In the genomic region with DNA sequence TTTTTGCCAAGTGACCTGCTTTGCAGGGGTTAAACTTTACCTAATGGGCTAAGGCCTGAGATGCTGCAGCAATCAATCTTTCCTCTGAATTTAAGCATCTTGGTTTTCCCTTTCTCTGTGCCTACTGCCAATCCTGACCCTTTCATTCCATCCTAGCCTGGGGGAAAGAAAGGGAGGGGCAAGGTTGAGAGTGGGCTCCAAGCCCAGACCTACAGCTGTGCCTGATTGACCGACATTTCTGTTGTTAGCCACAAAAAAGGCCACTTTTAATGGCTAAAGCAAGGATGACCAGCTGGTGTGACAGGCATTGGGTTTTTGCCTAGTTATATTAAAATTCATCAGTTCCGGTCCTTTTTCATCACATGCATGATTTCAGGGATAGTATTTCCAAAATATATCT, we compare ENCODE assay signal across 13 cellular contexts.
A peak's percentile ranks its signal among the peaks of the same experiment; 100 is the strongest.
DNase-seq lines count a peak whose midpoint lies in the region; ATAC-seq and TF ChIP-seq lines count a peak whose summit lies in the region.
"Had no signal": no experiment of that assay in that cellular context is flagged by ENCODE, and none has a peak within 500 bp of the region (broad histone marks: within the 10 kb centered on the region; RNA-seq: fewer than 3 reads in every experiment).

No MANE protein-coding gene starts in this region.

- peaks cover 0 to 8% (median 3%) of the 10 kb centered on the region in 5 experiments for H3K9me3 Mint-ChIP-seq in brain

- H3K4me3 Mint-ChIP-seq in brain = peak overlapping the region in 1 of 5 experiments; percentile 44
- H3K4me3 Mint-ChIP-seq: CD4-positive, alpha-beta memory T cell had no signal

- peaks cover 24% of the 10 kb centered on the region for H3K4me1 Mint-ChIP-seq in brain
- H3K4me1 Mint-ChIP-seq: CD4-positive, alpha-beta memory T cell had no signal

- no peak for ATAC-seq in HG02938 (IDR thresholded peaks at IDR 0.05; ENCODE audit: unreplicated experiment)
- ATAC-seq: A549, HCT116 had no signal

- H3K27ac Mint-ChIP-seq in brain = peak overlapping the region in 3 of 5 experiments; percentile 30 to 59 (median 43)
- H3K27ac Mint-ChIP-seq: CD4-positive, alpha-beta memory T cell had no signal

- no peaks in the 10 kb centered on the region for H3K36me3 ChIP-seq in HAP-1 (replicated peaks)
- H3K36me3 ChIP-seq: BE2C had no signal

- in situ Hi-C loops in G401 (cut with HindIII; ENCODE audit: low sequenced_read_pairs) (no loop called here), HAP-1 (cut with MboI; ENCODE audit: low sequenced_read_pairs) (no loop called here)

- H3K36me3 Mint-ChIP-seq in brain = no peaks in the 10 kb centered on the region
- H3K36me3 Mint-ChIP-seq: CD4-positive, alpha-beta memory T cell had no signal

- H3K9me3 ChIP-seq in HAP-1 = no peaks in the 10 kb centered on the region
- H3K9me3 ChIP-seq: A549, BE2C had no signal

- DNase-seq in G401 (ENCODE audit: low spot score) (peak; percentile 94), NCI-H146 treated with DMSO at 0.1 percent for 48 hours (lab: John Stamatoyannopoulos, UW; ENCODE audit: unreplicated experiment) (peak; percentile 28), retina (peak; percentile 28), HAP-1 (ENCODE audit: low spot score in 2 of 2) (no peak)
- DNase-seq: BE2C; CD4-positive, alpha-beta memory T cell; DMS79; EL; GF-D8 had no signal

- no peak for TF ChIP-seq CTCF in brain (conservative IDR thresholded peaks at IDR 0.05)

- H3K27me3 Mint-ChIP-seq in brain = peaks cover 3% of the 10 kb centered on the region

- H3K27me3 ChIP-seq in HAP-1 (ENCODE audit: low read depth) = peaks cover 12% of the 10 kb centered on the region
- H3K27me3 ChIP-seq: BE2C had no signal

- no peak overlapping the region for H3K4me3 ChIP-seq in HAP-1
- H3K4me3 ChIP-seq: A549 had no signal

- H3K4me1 ChIP-seq in HAP-1 = no peaks in the 10 kb centered on the region
- H3K4me1 ChIP-seq: A549, BE2C had no signal

Comparison
In these comparisons a context has a peak if more than half of its experiments do, and no peak if none do; other contexts are left out.
1. DNase-seq: peak in G401 (single experiment), NCI-H146 treated with DMSO at 0.1 percent for 48 hours (single experiment) and retina (single experiment); none in HAP-1 (0 of 2).